ENCODE assay signal across 8 cellular contexts in genomic region chr10:33335550-33335799, GRCh38. TPM values are rescaled to one million over a fixed set of nuclear protein-coding genes. Genes with fewer than 3 reads are reported as not detected.
DNase-seq lines count a peak whose midpoint lies in the region; ATAC-seq and TF ChIP-seq lines count a peak whose summit lies in the region.
"Had no signal": no experiment of that assay in that cellular context is flagged by ENCODE, and none has a peak within 500 bp of the region (broad histone marks: within the 10 kb centered on the region; RNA-seq: fewer than 3 reads in every experiment).

No MANE protein-coding gene starts in this region.

- TF ChIP-seq EP300 in stomach (IDR thresholded peaks at IDR 0.05) = no peak

- no peaks in the 10 kb centered on the region for H3K36me3 ChIP-seq in HAP-1 (replicated peaks)
- no peaks in the 10 kb centered on the region for H3K36me3 ChIP-seq in stomach

- H3K27me3 ChIP-seq in HAP-1 (ENCODE audit: low read depth) = no peaks in the 10 kb centered on the region
- peaks cover 0 to 25% (median 16%) of the 10 kb centered on the region in 3 donors for H3K27me3 ChIP-seq in stomach

- peak overlapping the region; percentile 64 for H3K4me3 ChIP-seq in HAP-1
- H3K4me3 ChIP-seq in iPS-11a (ENCODE audit: low read depth, low read length) = peak overlapping the region; percentile 61
- H3K4me3 ChIP-seq in stomach = peak overlapping the region; percentile 70 to 75 (median 72)

- peak; percentile 26 for ATAC-seq in activated T-helper 17 cell treated with anti-CD3 and anti-CD28 coated beads, Interleukin-2, amount 50 U/mL, for 72 hours (replicated peaks)
- ATAC-seq in GM18519 (IDR thresholded peaks at IDR 0.05; ENCODE audit: low FRiP score, unreplicated experiment) (no peak), GM18498 (IDR thresholded peaks at IDR 0.05; ENCODE audit: unreplicated experiment) (no peak)

- TF ChIP-seq POLR2A in stomach (IDR thresholded peaks at IDR 0.05) = no peak

- intact Hi-C loops in stomach (cut with DNase I; ENCODE audit: low total_unique reads) = loop anchor here (10.0 kb wide), 1 partner anchor 141 kb away; no protein-coding TSS in a partner anchor

- H3K27ac ChIP-seq in stomach = peak overlapping the region; percentile 86 to 93 (median 89)

- no peaks in the 10 kb centered on the region for H3K9me3 Mint-ChIP-seq in activated T-helper 17 cell treated with anti-CD3 and anti-CD28 coated beads, Interleukin-2, amount 50 U/mL, for 72 hours
- no peaks in the 10 kb centered on the region for H3K9me3 Mint-ChIP-seq in activated naive CD8-positive, alpha-beta T cell treated with anti-CD3 and anti-CD28 coated beads for 36 hours
- H3K9me3 Mint-ChIP-seq: naive thymus-derived CD8-positive, alpha-beta T cell had no signal

- no peak for TF ChIP-seq CTCF in stomach (IDR thresholded peaks at IDR 0.05)

- H3K36me3 Mint-ChIP-seq in activated T-helper 17 cell treated with anti-CD3 and anti-CD28 coated beads, Interleukin-2, amount 50 U/mL, for 72 hours (ENCODE audit: low read depth) = no peaks in the 10 kb centered on the region
- no peaks in the 10 kb centered on the region for H3K36me3 Mint-ChIP-seq in activated naive CD8-positive, alpha-beta T cell treated with anti-CD3 and anti-CD28 coated beads for 36 hours
- H3K36me3 Mint-ChIP-seq: naive thymus-derived CD8-positive, alpha-beta T cell had no signal

- H3K4me1 ChIP-seq in HAP-1 = peaks cover 15% of the 10 kb centered on the region
- H3K4me1 ChIP-seq in stomach = peaks cover 7 to 71% (median 51%) of the 10 kb centered on the region in 4 donors

- DNase-seq in HAP-1 (ENCODE audit: low spot score in 2 of 2) = peak in 1 of 2 experiments; percentile 52
- no peak for DNase-seq in stomach
- DNase-seq in activated naive CD8-positive, alpha-beta T cell treated with anti-CD3 and anti-CD28 coated beads for 36 hours = no peak

- peaks cover 6% of the 10 kb centered on the region for H3K4me1 Mint-ChIP-seq in activated T-helper 17 cell treated with anti-CD3 and anti-CD28 coated beads, Interleukin-2, amount 50 U/mL, for 72 hours
- H3K4me1 Mint-ChIP-seq in activated naive CD8-positive, alpha-beta T cell treated with anti-CD3 and anti-CD28 coated beads for 36 hours = peaks cover 10% of the 10 kb centered on the region

- H3K9me3 ChIP-seq in HAP-1 (no peaks in the 10 kb centered on the region), stomach (no peaks in the 10 kb centered on the region)

- no peak overlapping the region for H3K27ac Mint-ChIP-seq in activated T-helper 17 cell treated with anti-CD3 and anti-CD28 coated beads, Interleukin-2, amount 50 U/mL, for 72 hours
- H3K27ac Mint-ChIP-seq in activated naive CD8-positive, alpha-beta T cell treated with anti-CD3 and anti-CD28 coated beads for 36 hours = no peak overlapping the region
- H3K27ac Mint-ChIP-seq: naive thymus-derived CD8-positive, alpha-beta T cell had no signal

- in situ Hi-C loops in HAP-1 (cut with MboI; ENCODE audit: low sequenced_read_pairs) = loop anchor here (10.0 to 25.0 kb wide), 4 partner anchors 149 to 1302 kb away; no protein-coding TSS in a partner anchor

- peaks cover 49% of the 10 kb centered on the region for H3K27me3 Mint-ChIP-seq in activated T-helper 17 cell treated with anti-CD3 and anti-CD28 coated beads, Interleukin-2, amount 50 U/mL, for 72 hours
- H3K27me3 Mint-ChIP-seq in activated naive CD8-positive, alpha-beta T cell treated with anti-CD3 and anti-CD28 coated beads for 36 hours = peaks cover 78% of the 10 kb centered on the region

- peak overlapping the region; percentile 84 for H3K4me3 Mint-ChIP-seq in activated T-helper 17 cell treated with anti-CD3 and anti-CD28 coated beads, Interleukin-2, amount 50 U/mL, for 72 hours
- H3K4me3 Mint-ChIP-seq in activated naive CD8-positive, alpha-beta T cell treated with anti-CD3 and anti-CD28 coated beads for 36 hours = no peak overlapping the region

- WGBS in stomach, 5 donors = 0 to 2% (median 0%) methylated on average over 3 to 21 of the region's 21 CpGs

RNA-seq across cellular contexts. Expression of gene NRP1, which starts 1.0 kb away (rescaled TPM):
- 1 to 10 TPM in 1 of 2 donors, under 1 TPM in 1; 0.90 to 1.2 TPM for total RNA-seq in activated T-helper 17 cell treated with anti-CD3 and anti-CD28 coated beads, Interleukin-2, amount 50 U/mL, for 72 hours
- 10 to 100 TPM in 4 of 5 donors, 1 to 10 TPM in 1; 7.2 to 94.7 (median 21.0) TPM for total RNA-seq in stomach
- 1 to 10 TPM; 4.6 to 6.1 (median 5.3) TPM for polyA plus RNA-seq in stomach
- under 1 TPM; 0.19 to 0.44 TPM for total RNA-seq in activated naive CD8-positive, alpha-beta T cell treated with anti-CD3 and anti-CD28 coated beads for 36 hours
- polyA plus RNA-seq: naive thymus-derived CD8-positive, alpha-beta T cell had no signal
